In the genomic region with DNA sequence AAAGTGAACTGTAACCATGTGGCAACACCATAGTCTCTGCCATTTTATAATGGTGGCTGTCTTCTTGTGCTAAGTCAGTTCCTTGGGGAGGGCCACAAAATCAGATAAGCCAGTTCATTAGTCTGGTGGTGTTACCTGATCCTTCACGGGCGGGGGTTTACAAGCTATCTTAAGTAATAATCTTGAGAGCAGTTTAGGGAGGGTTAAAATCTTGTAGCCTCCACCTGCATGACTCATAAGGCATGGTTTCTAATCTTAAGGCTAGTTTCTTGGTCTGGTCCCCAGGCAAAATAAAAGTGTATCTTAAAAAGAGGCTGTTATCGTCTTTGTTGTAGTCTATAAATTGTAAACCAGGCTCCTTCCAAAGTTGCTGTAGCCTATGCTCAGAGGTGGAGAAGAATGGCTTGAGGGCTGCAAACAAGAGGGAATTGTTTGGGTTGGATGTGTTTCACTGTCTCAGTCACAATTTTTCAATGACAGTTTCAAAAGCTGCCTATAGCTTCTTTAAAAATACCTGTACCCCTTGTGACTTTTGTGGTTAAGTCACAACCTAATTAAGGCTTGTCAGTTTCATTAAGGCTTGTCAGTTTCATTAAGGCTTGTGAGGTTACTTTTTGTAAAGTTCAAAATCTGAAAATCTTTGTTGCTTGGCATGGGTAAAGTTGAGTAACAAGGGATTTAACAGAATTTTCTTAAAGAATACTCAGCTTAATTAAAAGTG, we compare ENCODE assay signal across 20 cellular contexts.
DNase-seq lines count a peak whose midpoint lies in the region; ATAC-seq, FAIRE-seq and TF ChIP-seq lines count a peak whose summit lies in the region.
"Had no signal": no experiment of that assay in that cellular context is flagged by ENCODE, and none has a peak within 500 bp of the region (broad histone marks: within the 10 kb centered on the region; RNA-seq: fewer than 3 reads in every experiment).

No MANE protein-coding gene starts in this region.

- H3K27me3 ChIP-seq in pancreas: no peaks in the 10 kb centered on the region

- H3K27ac ChIP-seq in pancreas: no peak overlapping the region
- H3K27ac ChIP-seq: coronary artery had no signal

- 69% methylated on average over 3 of the region's 3 CpGs; no CpG with 5 or more reads in 1 of the 2 donors for WGBS in pancreas, 2 donors

- peak; percentile 83 for FAIRE-seq in GM18507 (lab: Jason Lieb, UNC)
- FAIRE-seq in pancreas (lab: Jason Lieb, UNC): no peak

- peak; percentile 88 for ATAC-seq in GM21367 (IDR thresholded peaks at IDR 0.05; ENCODE audit: unreplicated experiment)
- ATAC-seq in HG02938 (IDR thresholded peaks at IDR 0.05; ENCODE audit: unreplicated experiment): peak; percentile 87
- peak; percentile 82 for ATAC-seq in HG03521 (IDR thresholded peaks at IDR 0.05; ENCODE audit: unreplicated experiment)
- ATAC-seq in omental fat pad (ENCODE audit: low FRiP score): no peak
- no peak for ATAC-seq in pancreas
- ATAC-seq in GM21360 (IDR thresholded peaks at IDR 0.05; ENCODE audit: unreplicated experiment): no peak
- ATAC-seq: activated CD8-positive, alpha-beta T cell treated with anti-CD3 and anti-CD28 coated beads for 36 hours; activated T-cell treated with anti-CD3 and anti-CD28 coated beads, Interleukin-2, amount 50 U/mL, for 4 hours; right cardiac atrium had no signal

- no peaks in the 10 kb centered on the region for H3K4me1 ChIP-seq in pancreas

- intact Hi-C loops in pancreas (cut with DNase I): no loop called here

- H3K4me3 ChIP-seq in pancreas: no peak overlapping the region
- H3K4me3 ChIP-seq: coronary artery had no signal

- no peaks in the 10 kb centered on the region for H3K9me3 ChIP-seq in pancreas

- TF ChIP-seq CTCF in omental fat pad (IDR thresholded peaks at IDR 0.05) (no peak), pancreas (IDR thresholded peaks at IDR 0.05) (no peak)

- no peaks in the 10 kb centered on the region for H3K36me3 ChIP-seq in pancreas

- DNase-seq in GM18507 (ENCODE audit: extremely low spot score, insufficient read length, low read depth) (no peak), omental fat pad (ENCODE audit: low spot score) (no peak), pancreas (no peak), Ammon's horn (ENCODE audit: low spot score) (no peak)
- DNase-seq: activated CD8-positive, alpha-beta T cell treated with anti-CD3 and anti-CD28 coated beads for 36 hours; activated T-cell treated with anti-CD3 and anti-CD28 coated beads, Interleukin-2, amount 50 U/mL, for 4 hours; CD4-positive, alpha-beta memory T cell; DMS79; GOT3; NCI-H187 treated with DMSO at 0.1 percent for 48 hours; right cardiac atrium; RPMI8226; stimulated activated CD4-positive, alpha-beta T cell treated with anti-CD3 and anti-CD28 coated beads, Interleukin-15, amount 100 ng/mL, for 24 hours; stimulated activated naive CD4-positive, alpha-beta T cell; trophoblast cell had no signal

Comparison
In these comparisons a context has a peak if more than half of its experiments do, and no peak if none do; other contexts are left out.
1. ATAC-seq: peak in GM21367 (single experiment), HG02938 (single experiment) and HG03521 (single experiment); none in omental fat pad (single experiment), pancreas (0 of 4) and GM21360 (single experiment).